ENCODE assay signal across 8 cellular contexts in the genomic region with DNA sequence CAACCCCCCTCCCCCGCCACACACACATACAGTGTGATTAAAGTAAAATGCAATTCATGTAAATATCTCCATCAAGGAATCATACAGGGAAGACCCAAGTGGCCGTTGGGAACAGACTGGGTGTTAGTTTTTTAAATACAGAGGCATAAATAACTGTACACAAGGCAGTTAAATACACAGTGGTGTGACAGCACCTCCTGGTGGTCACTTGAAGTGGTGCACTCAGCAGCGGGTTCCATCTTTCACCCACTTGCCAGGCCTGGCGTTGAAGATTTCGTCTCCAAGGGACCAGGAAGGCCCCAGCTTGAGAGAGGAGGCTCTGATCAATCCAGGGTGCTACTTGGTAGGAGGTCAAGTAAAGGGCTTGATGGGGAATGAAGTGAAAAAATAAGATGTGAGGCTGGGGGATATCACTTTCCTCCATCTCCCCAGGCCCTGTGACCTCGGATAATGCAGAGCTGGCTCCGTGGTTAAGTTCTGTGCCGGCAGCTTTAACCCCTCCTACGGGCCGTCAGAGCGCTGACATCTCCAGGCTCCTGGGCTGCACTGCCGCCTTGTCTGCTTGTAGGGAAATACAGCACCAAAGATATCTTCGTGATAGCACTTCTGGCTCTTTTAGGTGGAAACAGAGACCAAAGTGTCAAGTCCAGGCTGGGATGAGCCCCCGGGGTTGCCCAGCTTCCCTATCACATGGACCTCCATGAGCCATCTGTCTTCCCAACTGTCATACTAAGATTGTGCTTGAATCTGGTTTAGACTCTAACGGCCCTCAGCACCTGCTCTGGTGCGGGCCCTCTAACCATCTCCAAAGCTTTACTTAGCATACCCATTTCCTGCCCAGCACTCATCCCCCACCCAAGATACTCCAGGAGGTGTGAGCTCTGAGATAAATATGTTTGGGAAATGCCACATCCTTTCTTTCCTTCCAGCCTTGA. TPM values are rescaled to one million over a fixed set of nuclear protein-coding genes. Genes with fewer than 3 reads are reported as not detected.
DNase-seq lines count a peak whose midpoint lies in the region; ATAC-seq and TF ChIP-seq lines count a peak whose summit lies in the region.

No MANE protein-coding gene starts in this region.

- H3K4me1 Mint-ChIP-seq in CD14-positive monocyte (no peaks in the 10 kb centered on the region), MCF 10A (ENCODE audit: insufficient read depth, unreplicated experiment) (no peaks in the 10 kb centered on the region)

- H3K36me3 ChIP-seq in WERI-Rb-1, result no peaks in the 10 kb centered on the region

- no peak for ATAC-seq in GM18520 (IDR thresholded peaks at IDR 0.05; ENCODE audit: unreplicated experiment)
- no peak for ATAC-seq in HG03196 (IDR thresholded peaks at IDR 0.05; ENCODE audit: unreplicated experiment)

- TF ChIP-seq CTCF in CD14-positive monocyte (IDR thresholded peaks at IDR 0.05) (peak; percentile 90), WERI-Rb-1 (IDR thresholded peaks at IDR 0.05; ENCODE audit: low read depth, low read length) (peak; percentile 67; the same call in 1 of the 2 replicates), MCF 10A (IDR thresholded peaks at IDR 0.05; ENCODE audit: unreplicated experiment) (peak; percentile 89)

- H3K4me3 Mint-ChIP-seq in CD14-positive monocyte (no peak overlapping the region), MCF 10A (ENCODE audit: unreplicated experiment) (no peak overlapping the region)

- H3K9me3 ChIP-seq in WERI-Rb-1 (ENCODE audit: severe bottlenecking), result no peaks in the 10 kb centered on the region

- peaks cover 32% of the 10 kb centered on the region in 2 donors for H3K36me3 Mint-ChIP-seq in CD14-positive monocyte
- H3K36me3 Mint-ChIP-seq in MCF 10A (ENCODE audit: insufficient read depth, unreplicated experiment), result no peaks in the 10 kb centered on the region

- no peak overlapping the region for H3K27ac Mint-ChIP-seq in CD14-positive monocyte
- no peak overlapping the region for H3K27ac Mint-ChIP-seq in MCF 10A (ENCODE audit: low read depth, unreplicated experiment)

- H3K27ac ChIP-seq in WERI-Rb-1, result peak overlapping the region; percentile 52

- H3K4me3 ChIP-seq in WERI-Rb-1 (ENCODE audit: low read depth, low read length), result no peak overlapping the region

- no peaks in the 10 kb centered on the region for H3K27me3 ChIP-seq in WERI-Rb-1 (ENCODE audit: insufficient read depth, low read depth, severe bottlenecking)

- intact Hi-C loops in CD14-positive monocyte (cut with micrococcal nuclease) (loop anchor here (2.0 to 10.0 kb wide), 2 partner anchors 49 to 223 kb away; no protein-coding TSS in a partner anchor), MCF 10A (cut with micrococcal nuclease) (loop anchor here (1.0 to 10.0 kb wide), 4 partner anchors 42 to 457 kb away; no protein-coding TSS in a partner anchor)

- BruUV-seq in MCF 10A (replicated peaks; lab: Mats Ljungman, UMichigan), result no TSS peak

- CTCF ChIA-PET in MCF 10A (lab: Yijun Ruan, JAX), result interaction anchor here (0.6 to 21.1 kb wide), 46 partner anchors 10 to 1658 kb away, joined by 3 to 580 read pairs (median 4); partner anchors contain the start of gene LGALS9

- POLR2A ChIA-PET in MCF 10A (lab: Yijun Ruan, JAX), result no interaction called here

- H3K27me3 Mint-ChIP-seq in CD14-positive monocyte (ENCODE audit: low read depth in 3 of 3) (peaks cover 0 to 5% (median 2%) of the 10 kb centered on the region in 3 donors), MCF 10A (ENCODE audit: insufficient read depth, unreplicated experiment) (peaks cover 4% of the 10 kb centered on the region)

- H3K9me3 Mint-ChIP-seq in CD14-positive monocyte (no peaks in the 10 kb centered on the region), MCF 10A (ENCODE audit: unreplicated experiment) (no peaks in the 10 kb centered on the region)

- DNase-seq in CD14-positive monocyte (ENCODE audit: low spot score) (no peak), HK-2 (ENCODE audit: unreplicated experiment) (peak; percentile 36), WERI-Rb-1 (peak; percentile 70), MCF 10A (ENCODE audit: unreplicated experiment) (peak; percentile 55), left kidney (ENCODE audit: low read depth, low spot score) (peak; percentile 70)
- DNase-seq in stimulated activated CD4-positive, alpha-beta T cell treated with anti-CD3 and anti-CD28 coated beads, TNF-alpha, amount 100 ng/mL, for 24 hours (ENCODE audit: low read depth in 3 of 3), result peak; percentile 46 to 70 (median 50)

RNA-seq across cellular contexts. Expression of gene LGALS9, which starts 20.7 kb away (rescaled TPM):
- 100 to 1,000 TPM; 149 TPM for polyA plus RNA-seq in CD14-positive monocyte
- 0.44 and 0.54 TPM in 2 replicates for total RNA-seq in MCF 10A (2022)
